In the genomic region with DNA sequence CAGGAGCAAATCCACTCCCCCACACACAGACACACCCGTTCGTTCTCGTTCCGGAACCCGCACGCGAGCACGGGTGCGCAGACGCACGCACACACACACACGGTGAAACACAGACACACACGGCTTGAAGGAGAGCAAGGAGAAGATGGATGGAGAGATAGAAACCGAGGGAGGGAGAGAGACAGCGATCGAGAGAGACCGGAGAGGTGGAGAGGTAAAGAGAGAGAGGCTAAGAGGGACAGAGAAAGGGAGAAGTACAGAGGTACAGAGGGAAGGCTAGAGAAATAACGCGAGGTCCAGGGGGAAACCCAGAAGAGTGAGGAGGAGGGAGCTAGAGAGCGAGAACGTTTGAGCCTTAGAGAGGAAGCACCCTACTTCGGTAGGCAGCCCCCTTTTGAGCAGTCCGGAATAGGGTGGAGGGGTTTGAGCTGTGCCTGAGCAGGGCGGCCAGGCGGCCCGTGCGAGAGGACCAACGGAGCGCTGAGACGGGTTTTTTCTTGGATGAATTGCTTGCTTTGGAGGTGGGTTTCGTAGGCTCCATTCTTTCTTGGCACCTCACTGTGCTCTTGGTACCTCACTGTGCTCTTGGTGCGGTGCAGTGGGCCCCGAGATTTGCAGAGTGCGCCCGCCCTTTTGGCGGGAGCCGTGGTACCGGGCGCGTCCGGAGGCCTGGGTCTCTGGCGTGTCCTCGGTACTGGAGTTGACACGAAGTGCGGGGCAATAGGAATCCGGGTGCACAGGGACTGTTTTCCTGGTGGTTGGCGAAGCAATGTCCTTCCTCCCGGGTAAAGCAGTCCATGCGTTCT, we compare ENCODE assay signal across 8 cellular contexts.
DNase-seq lines count a peak whose midpoint lies in the region; ATAC-seq and TF ChIP-seq lines count a peak whose summit lies in the region.

No MANE protein-coding gene starts in this region.

- H3K18ac ChIP-seq in neuronal stem cell (ENCODE audit: low read length): peak overlapping the region; percentile 76

- H2BK12ac ChIP-seq in neuronal stem cell (ENCODE audit: low read length): no peak overlapping the region

- DNase-seq in CD14-positive monocyte (ENCODE audit: low spot score) (no peak), GM23248 (peak; percentile 75), NCI-H526 treated with DMSO at 0.1 percent for 48 hours (lab: John Stamatoyannopoulos, UW) (peak; percentile 41), fibroblast of the conjunctiva (ENCODE audit: low read depth) (peak; percentile 34), neuronal stem cell (ENCODE audit: low spot score) (peak; percentile 27)
- DNase-seq in activated CD8-positive, alpha-beta memory T cell treated with anti-CD3 and anti-CD28 coated beads, Interleukin-2, amount 10 ng/mL, durations not matched to agents 7 days and 5 days: peak; percentile 71

- peaks cover 20 to 29% of the 10 kb centered on the region in 2 donors for H3K36me3 Mint-ChIP-seq in CD14-positive monocyte
- no peaks in the 10 kb centered on the region for H3K36me3 Mint-ChIP-seq in activated CD8-positive, alpha-beta memory T cell treated with anti-CD3 and anti-CD28 coated beads, Interleukin-2, amount 10 ng/mL, durations not matched to agents 7 days and 5 days

- no peak overlapping the region for H4K8ac ChIP-seq in neuronal stem cell (ENCODE audit: low read depth, low read length)

- peak overlapping the region; percentile 92 to 100 for H3K4me3 Mint-ChIP-seq in CD14-positive monocyte
- peak overlapping the region; percentile 81 for H3K4me3 Mint-ChIP-seq in activated CD8-positive, alpha-beta memory T cell treated with anti-CD3 and anti-CD28 coated beads, Interleukin-2, amount 10 ng/mL, durations not matched to agents 7 days and 5 days

- H4K91ac ChIP-seq in neuronal stem cell (ENCODE audit: low read depth, low read length, poor library complexity): no peak overlapping the region

- 0 out of 2 replicates have a peak, but pooled peaks cover 5% of the 10 kb centered on the region for H3K79me2 ChIP-seq in GM23248 (ENCODE audit: insufficient read depth)

- H3K9ac ChIP-seq in GM23248: peak overlapping the region; percentile 76
- peak overlapping the region; percentile 70 for H3K9ac ChIP-seq in neuronal stem cell (ENCODE audit: low read depth, low read length, poor library complexity)

- H4K20me1 ChIP-seq in GM23248 (ENCODE audit: insufficient read depth): no peaks in the 10 kb centered on the region

- ATAC-seq in activated CD8-positive, alpha-beta memory T cell treated with anti-CD3 and anti-CD28 coated beads, Interleukin-2, amount 10 ng/mL, durations not matched to agents 7 days and 5 days: peak; percentile 78
- ATAC-seq in HG03378 (IDR thresholded peaks at IDR 0.05; ENCODE audit: unreplicated experiment): no peak
- ATAC-seq in GM21723 (IDR thresholded peaks at IDR 0.05; ENCODE audit: unreplicated experiment): no peak

- H3K4me2 ChIP-seq in GM23248 (ENCODE audit: unreplicated experiment): peak overlapping the region; percentile 94
- peak overlapping the region; percentile 96 for H3K4me2 ChIP-seq in neuronal stem cell (ENCODE audit: insufficient read depth, low read length, poor library complexity, severe bottlenecking)

- CTCF ChIA-PET in activated CD8-positive, alpha-beta memory T cell treated with anti-CD3 and anti-CD28 coated beads, Interleukin-2, amount 10 ng/mL, durations not matched to agents 7 days and 5 days (lab: Charles Lee): no interaction called here

- H3K9me3 ChIP-seq in GM23248 (ENCODE audit: low read depth): no peaks in the 10 kb centered on the region
- no peaks in the 10 kb centered on the region for H3K9me3 ChIP-seq in neuronal stem cell (replicated peaks in 1 of 2; ENCODE audit: control insufficient read depth in 2 of 2, insufficient read depth in 1 of 2, low read depth in 1 of 2, low read length in 2 of 2)

- no peaks in the 10 kb centered on the region for H3K4me1 ChIP-seq in GM23248 (ENCODE audit: insufficient read depth)
- H3K4me1 ChIP-seq in neuronal stem cell (ENCODE audit: control insufficient read depth in 2 of 2, insufficient read depth in 1 of 2, low read depth in 1 of 2, low read length in 2 of 2): no peaks in the 10 kb centered on the region

- peaks cover 28% of the 10 kb centered on the region for H3K4me1 Mint-ChIP-seq in CD14-positive monocyte
- H3K4me1 Mint-ChIP-seq in activated CD8-positive, alpha-beta memory T cell treated with anti-CD3 and anti-CD28 coated beads, Interleukin-2, amount 10 ng/mL, durations not matched to agents 7 days and 5 days: peaks cover 21% of the 10 kb centered on the region

- peaks cover 48 to 56% (median 50%) of the 10 kb centered on the region in 3 donors for H3K27me3 Mint-ChIP-seq in CD14-positive monocyte (ENCODE audit: low read depth in 3 of 3)
- H3K27me3 Mint-ChIP-seq in activated CD8-positive, alpha-beta memory T cell treated with anti-CD3 and anti-CD28 coated beads, Interleukin-2, amount 10 ng/mL, durations not matched to agents 7 days and 5 days: peaks cover 50% of the 10 kb centered on the region

- H3K79me1 ChIP-seq in neuronal stem cell (ENCODE audit: low read depth, low read length): no peaks in the 10 kb centered on the region

- peaks cover 0 to 24% (median 17%) of the 10 kb centered on the region in 7 donors for H3K9me3 Mint-ChIP-seq in CD14-positive monocyte
- no peaks in the 10 kb centered on the region for H3K9me3 Mint-ChIP-seq in activated CD8-positive, alpha-beta memory T cell treated with anti-CD3 and anti-CD28 coated beads, Interleukin-2, amount 10 ng/mL, durations not matched to agents 7 days and 5 days (ENCODE audit: low read depth)

- peak overlapping the region in 2 of 7 donors; percentile 32 to 80 for H3K27ac Mint-ChIP-seq in CD14-positive monocyte
- peak overlapping the region; percentile 80 for H3K27ac Mint-ChIP-seq in activated CD8-positive, alpha-beta memory T cell treated with anti-CD3 and anti-CD28 coated beads, Interleukin-2, amount 10 ng/mL, durations not matched to agents 7 days and 5 days

- intact Hi-C loops in CD14-positive monocyte (cut with micrococcal nuclease): no loop called here

- H3K36me3 ChIP-seq in GM23248 (ENCODE audit: low read depth) (no peaks in the 10 kb centered on the region), neuronal stem cell (replicated peaks in 1 of 2; ENCODE audit: control insufficient read depth in 2 of 2, insufficient read depth in 2 of 2, low read length in 2 of 2) (no peaks in the 10 kb centered on the region)

- H2AFZ ChIP-seq in GM23248 (peak overlapping the region; percentile 90), neuronal stem cell (ENCODE audit: low read length) (peak overlapping the region; percentile 75)

- no peak overlapping the region for H2BK120ac ChIP-seq in neuronal stem cell (ENCODE audit: low read depth, low read length)

- H3K4me3 ChIP-seq in GM23248 (peak overlapping the region; percentile 83), neuronal stem cell (ENCODE audit: low read length in 2 of 2) (peak overlapping the region; percentile 81 to 89)

- in situ Hi-C loops in GM23248 (cut with MboI): no loop called here

- peak overlapping the region; percentile 41 for H3K27ac ChIP-seq in GM23248
- H3K27ac ChIP-seq in neuronal stem cell (replicated peaks; ENCODE audit: low read length): no peak overlapping the region

- no peak overlapping the region for H2AK5ac ChIP-seq in neuronal stem cell (ENCODE audit: low read depth, low read length)

- H3K23ac ChIP-seq in neuronal stem cell (ENCODE audit: low read depth, low read length, poor library complexity): peak overlapping the region; percentile 91

- H3K4ac ChIP-seq in neuronal stem cell (ENCODE audit: low read length): no peak overlapping the region

- H2BK15ac ChIP-seq in neuronal stem cell (ENCODE audit: low read length): no peak overlapping the region

- H3K14ac ChIP-seq in neuronal stem cell (ENCODE audit: low read length): peak overlapping the region; percentile 21

- 1 to 5% methylated on average over 47 to 48 of the region's 49 CpGs for WGBS in GM23248 (ENCODE audit: low coverage in 1 of 2, low lambda C conversion rate in 2 of 2, missing lambda C conversion rate in 2 of 2), 2 experiments
- WGBS in neuronal stem cell (ENCODE audit: extremely low coverage in 2 of 2, insufficient read length in 2 of 2, insufficient replicate concordance in 1 of 2), 2 donors: no CpG with 5 or more reads among the region's 49 CpGs

- no peak for TF ChIP-seq CTCF in CD14-positive monocyte (IDR thresholded peaks at IDR 0.05)

- H3K27me3 ChIP-seq in GM23248 (replicated peaks; ENCODE audit: insufficient read depth) (no peaks in the 10 kb centered on the region), neuronal stem cell (ENCODE audit: control insufficient read depth in 3 of 3, insufficient read depth in 3 of 3, low read depth in 1 of 3, low read length in 3 of 3) (peaks cover 13 to 42% (median 40%) of the 10 kb centered on the region in 3 experiments)

- no peak overlapping the region for H2BK5ac ChIP-seq in neuronal stem cell (ENCODE audit: low read length)

- H3F3A ChIP-seq in GM23248 (ENCODE audit: insufficient read depth): peaks cover 3% of the 10 kb centered on the region; the same call in 1 of the 2 replicates

- H3K9me2 ChIP-seq in GM23248 (ENCODE audit: insufficient read depth): no peaks in the 10 kb centered on the region
